Comparison of ENCODE assay signal across 8 cellular contexts in genomic region chr22:23773247-23774113, GRCh38. TPM values are rescaled to one million over a fixed set of nuclear protein-coding genes. Genes with fewer than 3 reads are reported as not detected.
DNase-seq lines count a peak whose midpoint lies in the region; ATAC-seq and TF ChIP-seq lines count a peak whose summit lies in the region.

No MANE protein-coding gene starts in this region.

- H3K36me3 ChIP-seq in CD8-positive, alpha-beta T cell (ENCODE audit: insufficient read depth, low read length) = no peaks in the 10 kb centered on the region
- H3K36me3 ChIP-seq in neural progenitor cell = no peaks in the 10 kb centered on the region

- no peaks in the 10 kb centered on the region for H4K20me1 ChIP-seq in neural progenitor cell (ENCODE audit: low read depth)

- POLR2A ChIA-PET in CD8-positive, alpha-beta T cell (lab: Charles Lee) = interaction anchor here (0.7 to 1.3 kb wide), 2 partner anchors 14 to 84 kb away, joined by 3 to 5 read pairs; partner anchors contain the start of gene SLC2A11

- no peak overlapping the region for H3K9ac ChIP-seq in neural progenitor cell

- H3K9me3 Mint-ChIP-seq in CD8-positive, alpha-beta T cell = no peaks in the 10 kb centered on the region
- no peaks in the 10 kb centered on the region for H3K9me3 Mint-ChIP-seq in neural progenitor cell

- H3K27me3 Mint-ChIP-seq in CD8-positive, alpha-beta T cell (ENCODE audit: low read depth) = no peaks in the 10 kb centered on the region
- H3K27me3 Mint-ChIP-seq in neural progenitor cell (ENCODE audit: insufficient read depth, low read depth) = peaks cover 18% of the 10 kb centered on the region

- CTCF ChIA-PET in CD8-positive, alpha-beta T cell (lab: Charles Lee) = interaction anchor here (2.6 to 7.6 kb wide), 2 partner anchors 16 to 76 kb away, joined by 6 to 69 read pairs; no protein-coding TSS in a partner anchor

- no peaks in the 10 kb centered on the region for H3K27me3 ChIP-seq in CD8-positive, alpha-beta T cell (ENCODE audit: insufficient read depth, low read length)
- peaks cover 45% of the 10 kb centered on the region for H3K27me3 ChIP-seq in neural progenitor cell

- H3K4me3 ChIP-seq in CD8-positive, alpha-beta T cell (ENCODE audit: low read depth, low read length) = no peak overlapping the region
- H3K4me3 ChIP-seq in epithelial cell of esophagus (ENCODE audit: low read length) = peak overlapping the region; percentile 7
- H3K4me3 ChIP-seq in neural progenitor cell = peak overlapping the region; percentile 69

- H3K27ac Mint-ChIP-seq in CD8-positive, alpha-beta T cell = no peak overlapping the region
- peak overlapping the region; percentile 5 for H3K27ac Mint-ChIP-seq in neural progenitor cell

- H3K4me1 Mint-ChIP-seq in CD8-positive, alpha-beta T cell (ENCODE audit: low read depth) = peaks cover 17% of the 10 kb centered on the region
- H3K4me1 Mint-ChIP-seq in neural progenitor cell = peaks cover 36% of the 10 kb centered on the region

- no peaks in the 10 kb centered on the region for H3K9me3 ChIP-seq in CD8-positive, alpha-beta T cell (ENCODE audit: low read length)
- no peaks in the 10 kb centered on the region for H3K9me3 ChIP-seq in neural progenitor cell (ENCODE audit: low read depth)

- H3K79me2 ChIP-seq in neural progenitor cell (ENCODE audit: low read depth) = no peaks in the 10 kb centered on the region

- no peak for ATAC-seq in CD8-positive, alpha-beta T cell
- no peak for ATAC-seq in HG03039 (IDR thresholded peaks at IDR 0.05; ENCODE audit: unreplicated experiment)

- no peaks in the 10 kb centered on the region for H3K36me3 Mint-ChIP-seq in CD8-positive, alpha-beta T cell
- no peaks in the 10 kb centered on the region for H3K36me3 Mint-ChIP-seq in neural progenitor cell

- peak overlapping the region; percentile 81 for H2AFZ ChIP-seq in neural progenitor cell (replicated peaks)

- no peak for DNase-seq in CD8-positive, alpha-beta T cell
- peak; percentile 74 for DNase-seq in NCI-H69 (lab: John Stamatoyannopoulos, UW)
- no peak for DNase-seq in epithelial cell of esophagus (ENCODE audit: low read depth)
- DNase-seq in neural progenitor cell (ENCODE audit: low spot score) = no peak
- DNase-seq in SK-N-DZ (ENCODE audit: low spot score) = no peak
- no peak for DNase-seq in activated effector memory CD4-positive, alpha-beta T cell treated with anti-CD3 and anti-CD28 coated beads, Interleukin-2, amount 50 U/mL, for 16 hours
- DNase-seq in KG1 (lab: John Stamatoyannopoulos, UW) = no peak

- intact Hi-C loops in CD8-positive, alpha-beta T cell (cut with DNase I, micrococcal nuclease) = loop anchor here in 1 of 2 experiments (2.0 kb wide), 1 partner anchor 57 kb away; no protein-coding TSS in a partner anchor

- H3K4me3 Mint-ChIP-seq in CD8-positive, alpha-beta T cell = peak overlapping the region; percentile 71
- H3K4me3 Mint-ChIP-seq in neural progenitor cell = peak overlapping the region; percentile 76

- peaks cover 22% of the 10 kb centered on the region for H3K4me1 ChIP-seq in CD8-positive, alpha-beta T cell (ENCODE audit: insufficient read depth, low read length)
- peaks cover 17% of the 10 kb centered on the region for H3K4me1 ChIP-seq in neural progenitor cell

- TF ChIP-seq CTCF in CD8-positive, alpha-beta T cell (IDR thresholded peaks at IDR 0.05) = no peak
- no peak for TF ChIP-seq CTCF in epithelial cell of esophagus (IDR thresholded peaks at IDR 0.05; ENCODE audit: insufficient read depth, low read depth, low read length, missing control alignments)
- no peak for TF ChIP-seq CTCF in neural progenitor cell (IDR thresholded peaks at IDR 0.05)

- no peak overlapping the region for H3K27ac ChIP-seq in CD8-positive, alpha-beta T cell (ENCODE audit: low read depth, low read length)
- H3K27ac ChIP-seq in neural progenitor cell = no peak overlapping the region

- peaks cover 48% of the 10 kb centered on the region for H3F3A ChIP-seq in neural progenitor cell (ENCODE audit: low read depth)

- H3K4me2 ChIP-seq in neural progenitor cell = peak overlapping the region; percentile 96

RNA-seq across cellular contexts. Expression of gene MMP11, which starts 0.8 kb away (rescaled TPM):
- 1 to 10 TPM; 1.3 to 1.9 TPM for total RNA-seq in CD8-positive, alpha-beta T cell
- total RNA-seq in neural progenitor cell (ENCODE audit: low replicate concordance) = 4.1 and 13.7 TPM in 2 replicates
- polyA plus RNA-seq in SK-N-DZ (2014; cell fraction: cytosol; rRNA removed) = 10.3 and 16.4 TPM in 2 replicates
- 9.8 and 16.6 TPM in 2 replicates for polyA plus RNA-seq in SK-N-DZ (2014; cell fraction: nucleus; rRNA removed)

RNA-seq across cellular contexts. Expression of gene CHCHD10, which starts 5.7 kb away (rescaled TPM):
- 10 to 100 TPM; 40.7 to 52.4 TPM for total RNA-seq in CD8-positive, alpha-beta T cell
- 0.53 and 9.1 TPM in 2 replicates for total RNA-seq in neural progenitor cell (ENCODE audit: low replicate concordance)
- polyA plus RNA-seq in SK-N-DZ (2014; cell fraction: cytosol; rRNA removed) = 9.1 and 9.4 TPM in 2 replicates
- polyA plus RNA-seq in SK-N-DZ (2014; cell fraction: nucleus; rRNA removed) = 0.59 and 46.4 TPM in 2 replicates

RNA-seq across cellular contexts. Expression of gene C22orf15, which starts 10.7 kb away (rescaled TPM):
- under 1 TPM; 0.50 to 0.62 TPM for total RNA-seq in CD8-positive, alpha-beta T cell
- total RNA-seq in neural progenitor cell (ENCODE audit: low replicate concordance) = 0.56 and 3.0 TPM in 2 replicates
- 0.13 TPM in 1 of 2 replicates, not detected in the other for polyA plus RNA-seq in SK-N-DZ (2014; cell fraction: cytosol; rRNA removed)
- 0.10 and 0.27 TPM in 2 replicates for polyA plus RNA-seq in SK-N-DZ (2014; cell fraction: nucleus; rRNA removed)

RNA-seq across cellular contexts. Expression of gene SMARCB1, which starts 13.3 kb away (rescaled TPM):
- 10 to 100 TPM; 47.1 to 51.7 TPM for total RNA-seq in CD8-positive, alpha-beta T cell
- total RNA-seq in neural progenitor cell (ENCODE audit: low replicate concordance) = 151 and 170 TPM in 2 replicates
- polyA plus RNA-seq in SK-N-DZ (2014; cell fraction: cytosol; rRNA removed) = 161 and 174 TPM in 2 replicates
- polyA plus RNA-seq in SK-N-DZ (2014; cell fraction: nucleus; rRNA removed) = 101 and 114 TPM in 2 replicates

RNA-seq across cellular contexts. Expression of gene VPREB3, which starts 19.3 kb away (rescaled TPM):
- total RNA-seq in CD8-positive, alpha-beta T cell = 1 to 10 TPM in 1 of 2 experiments, not detected in 1; 1.0 TPM
- total RNA-seq in neural progenitor cell (ENCODE audit: low replicate concordance) = not detected in 2 replicates
- not detected in 2 replicates for polyA plus RNA-seq in SK-N-DZ (2014; cell fraction: cytosol; rRNA removed)
- not detected in 2 replicates for polyA plus RNA-seq in SK-N-DZ (2014; cell fraction: nucleus; rRNA removed)
